ENCODE assay signal across 8 cellular contexts in genomic region chr2:38376683-38377500, GRCh38. TPM values are rescaled to one million over a fixed set of nuclear protein-coding genes. Genes with fewer than 3 reads are reported as not detected.
DNase-seq lines count a peak whose midpoint lies in the region; ATAC-seq and TF ChIP-seq lines count a peak whose summit lies in the region.

Gene ATL2, minus strand, starts transcription at chr2:38377273. Its CDS starts 13 bp downstream, at chr2:38377260.

- H3K4me3 ChIP-seq in adipocyte (ENCODE audit: low read length) (peak within 1 kb of the TSS; percentile 96), heart left ventricle (peak within 1 kb of the TSS; percentile 66 to 99 (median 81)), upper lobe of left lung (peak within 1 kb of the TSS; percentile 73 to 92 (median 86))

- TF ChIP-seq EP300 in upper lobe of left lung (IDR thresholded peaks at IDR 0.05): peak in 1 of 4 donors; percentile 44

- TF ChIP-seq CTCF in GM12874 (IDR thresholded peaks at IDR 0.05; ENCODE audit: insufficient read depth, low read depth, low read length) (peak; percentile 73), heart left ventricle (IDR thresholded peaks at IDR 0.05) (peak in 10 of 12 donors; percentile 39 to 78 (median 54)), upper lobe of left lung (IDR thresholded peaks at IDR 0.05) (peak; percentile 71 to 94 (median 92))

- H3K9ac ChIP-seq in adipocyte (ENCODE audit: low read length): peak within 1 kb of the TSS; percentile 95

- peak within 1 kb of the TSS; percentile 95 to 100 (median 98) for H3K27ac ChIP-seq in heart left ventricle
- peak within 1 kb of the TSS; percentile 94 to 100 (median 98) for H3K27ac ChIP-seq in upper lobe of left lung

- H3K9me3 ChIP-seq in adipocyte (ENCODE audit: control insufficient read depth, low read length) (no peaks in the 10 kb centered on the region), heart left ventricle (no peaks in the 10 kb centered on the region), upper lobe of left lung (no peaks in the 10 kb centered on the region)

- ATAC-seq in HG02763 (IDR thresholded peaks at IDR 0.05; ENCODE audit: unreplicated experiment) (peak; percentile 82), heart left ventricle (peak; percentile 94 to 97 (median 95)), upper lobe of left lung (ENCODE audit: low FRiP score in 2 of 2) (peak; percentile 96)

- H3K4me1 ChIP-seq in adipocyte (ENCODE audit: control insufficient read depth, insufficient read depth, low read length) (peaks cover 26% of the 10 kb centered on the region), heart left ventricle (peaks cover 3 to 48% (median 37%) of the 10 kb centered on the region in 12 donors), upper lobe of left lung (peaks cover 30 to 50% (median 35%) of the 10 kb centered on the region in 4 donors)

- intact Hi-C loops in heart left ventricle (cut with DNase I): loop anchor here in 6 of 10 donors (2.0 to 10.0 kb wide), 10 partner anchors 30 to 358 kb away; no protein-coding TSS in a partner anchor
- intact Hi-C loops in posterior cingulate gyrus (cut with DNase I): loop anchor here (5.0 to 10.0 kb wide), 3 partner anchors 60 to 225 kb away; partner anchors contain the start of gene HNRNPLL

- H3K27me3 ChIP-seq in adipocyte (replicated peaks; ENCODE audit: control insufficient read depth, insufficient read depth, low read length) (no peaks in the 10 kb centered on the region), heart left ventricle (no peaks in the 10 kb centered on the region), upper lobe of left lung (no peaks in the 10 kb centered on the region)

- TF ChIP-seq POLR2A in heart left ventricle (IDR thresholded peaks at IDR 0.05) (peak; percentile 75 to 88), upper lobe of left lung (IDR thresholded peaks at IDR 0.05) (peak; percentile 69 to 97 (median 94))

- DNase-seq in NCI-H1417 treated with DMSO at 0.1 percent for 48 hours (lab: John Stamatoyannopoulos, UW): peak; percentile 84
- DNase-seq in SW480 (ENCODE audit: low spot score): peak; percentile 98
- DNase-seq in adipocyte (ENCODE audit: low read depth): peak; percentile 98
- peak; percentile 96 to 97 (median 97) for DNase-seq in heart left ventricle
- DNase-seq in posterior cingulate gyrus: peak; percentile 89 to 99 (median 94)
- peak; percentile 97 to 98 for DNase-seq in upper lobe of left lung

- H3K36me3 ChIP-seq in adipocyte (ENCODE audit: control insufficient read depth, insufficient read depth, low read length, severe bottlenecking): no peaks in the 10 kb centered on the region
- no peaks in the 10 kb centered on the region for H3K36me3 ChIP-seq in heart left ventricle
- no peaks in the 10 kb centered on the region for H3K36me3 ChIP-seq in upper lobe of left lung

- 0 to 1% (median 0%) methylated on average over 51 to 116 of the region's 116 CpGs for whole genome bisulfite sequencing in heart left ventricle, 4 donors
- WGBS in upper lobe of left lung, 2 donors: 0% methylated on average over 21 to 25 of the region's 116 CpGs

RNA-seq across cellular contexts. Expression of gene ATL2, which starts in this region (rescaled TPM):
- total RNA-seq in heart left ventricle (10 to 100 TPM; 25.7 to 41.9 (median 30.6) TPM), upper lobe of left lung (100 to 1,000 TPM in 1 of 6 donors, 10 to 100 TPM in 5; 43.9 to 150 (median 68.1) TPM)
- 10 to 100 TPM in 1 of 2 donors, 1 to 10 TPM in 1; 8.7 to 25.5 TPM for polyA plus RNA-seq in heart left ventricle

Comparison
In these comparisons a context has a peak if more than half of its experiments do, and no peak if none do; other contexts are left out.
1. Peak in every context shown above with its lines: DNase-seq, ATAC-seq, H3K4me3 ChIP-seq and H3K27ac ChIP-seq.